In the genomic region with DNA sequence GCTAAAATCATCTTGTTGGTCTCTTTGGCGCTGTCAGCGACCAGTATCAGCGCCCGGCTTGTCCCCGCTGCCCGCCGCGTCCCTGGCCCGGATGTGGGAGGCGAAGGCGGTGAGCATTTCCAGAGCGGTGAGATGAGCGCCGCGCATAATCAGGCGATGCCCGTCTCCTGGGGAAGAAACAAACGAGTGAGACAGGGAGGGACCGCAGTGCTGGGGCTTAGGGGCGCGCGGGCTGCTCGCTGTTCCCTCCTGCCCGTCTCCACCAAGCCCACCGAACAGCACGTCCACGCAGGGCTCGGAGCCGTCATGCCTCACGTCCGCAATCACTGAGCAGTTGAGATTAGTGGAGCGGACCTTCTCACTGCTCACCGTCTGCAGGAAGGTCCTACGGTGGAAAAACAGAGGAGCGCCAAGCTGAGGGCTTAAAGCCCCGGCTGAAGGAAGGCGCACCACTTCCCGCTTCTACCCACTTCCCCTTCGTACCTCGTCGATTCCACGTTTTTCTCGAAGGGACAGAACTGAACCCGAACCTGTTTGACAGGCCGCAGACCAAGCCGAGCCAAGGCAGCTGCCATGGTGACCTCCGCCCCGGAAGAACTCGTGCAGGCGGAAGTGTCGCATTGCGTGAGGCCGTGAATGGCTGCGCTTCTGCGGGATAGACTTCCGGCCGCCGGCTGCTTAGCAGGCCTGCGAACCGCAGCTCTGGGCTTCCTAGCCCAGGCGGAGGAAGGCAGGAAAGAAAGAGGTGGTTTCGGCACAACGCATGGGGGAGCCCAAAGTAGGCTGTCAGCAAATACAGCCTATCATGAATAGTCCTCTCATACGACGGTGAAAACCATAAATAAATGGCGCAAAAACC, we compare ENCODE assay signal across 8 cellular contexts. TPM values are rescaled to one million over a fixed set of nuclear protein-coding genes. Genes with fewer than 3 reads are reported as not detected.
DNase-seq lines count a peak whose midpoint lies in the region; ATAC-seq, FAIRE-seq and TF ChIP-seq lines count a peak whose summit lies in the region.

A gene (minus strand): TSS at position 595 of the 859 bp plus-strand sequence. CDS start 20 bp downstream, at position 575.

- no peak within 1 kb of the TSS for H3K23ac ChIP-seq in H1 (ENCODE audit: insufficient read length)
- peak within 1 kb of the TSS; percentile 97 for H3K23ac ChIP-seq in mesendoderm (ENCODE audit: low read length)

- H2BK15ac ChIP-seq in H1 (ENCODE audit: low read length) (peak within 1 kb of the TSS; percentile 73; the same call in 1 of the 2 replicates), mesendoderm (replicated peaks; ENCODE audit: low read depth) (no peak within 1 kb of the TSS)

- H3K79me1 ChIP-seq in H1 (ENCODE audit: low read depth, low read length) (no peaks in the 10 kb centered on the region), mesendoderm (ENCODE audit: low read length) (no peaks in the 10 kb centered on the region)

- peak within 1 kb of the TSS; percentile 98 for H3K4ac ChIP-seq in H1 (replicated peaks; ENCODE audit: insufficient read length, low read depth, low read length)
- no peak within 1 kb of the TSS for H3K4ac ChIP-seq in mesendoderm (ENCODE audit: low read depth, low read length)

- H3K79me2 ChIP-seq in H1 (ENCODE audit: control insufficient read depth in 1 of 2, insufficient read depth in 2 of 2, low read length in 2 of 2) (no peaks in the 10 kb centered on the region), mesendoderm (ENCODE audit: control insufficient read depth, insufficient read depth, low read length) (no peaks in the 10 kb centered on the region)

- peaks cover 22% of the 10 kb centered on the region for H3K4me1 ChIP-seq in CD8-positive, alpha-beta memory T cell (ENCODE audit: insufficient read depth, low read length)
- H3K4me1 ChIP-seq in NT2/D1 (ENCODE audit: insufficient read depth, insufficient read length) (no peaks in the 10 kb centered on the region), H1 (replicated peaks in 1 of 4; ENCODE audit: control insufficient read depth in 3 of 4, insufficient read depth in 4 of 4, low read length in 3 of 4) (peaks cover 0 to 3% (median 2%) of the 10 kb centered on the region in 4 experiments; a peak in 3 of 7 replicates), mesendoderm (ENCODE audit: control insufficient read depth, low read depth, low read length) (no peaks in the 10 kb centered on the region)

- peak within 1 kb of the TSS; percentile 93 for H2AFZ ChIP-seq in H1 (ENCODE audit: low read length)

- H3K9me3 Mint-ChIP-seq in CD8-positive, alpha-beta memory T cell = no peaks in the 10 kb centered on the region

- CTCF ChIA-PET in CD8-positive, alpha-beta memory T cell (lab: Charles Lee) = interaction anchor here (1.0 to 4.7 kb wide), 10 partner anchors 9 to 115 kb away, joined by 3 to 49 read pairs (median 4); a partner anchor contains a TSS
- CTCF ChIA-PET in H1 (lab: Charles Lee; ENCODE audit: partially characterized antibody) = interaction anchor here (0.6 to 5.7 kb wide), 14 partner anchors 8 to 116 kb away, joined by 3 to 86 read pairs (median 3); a partner anchor contains a TSS

- no peak within 1 kb of the TSS for H3K14ac ChIP-seq in H1 (ENCODE audit: insufficient read length)

- peak within 1 kb of the TSS; percentile 97 to 98 for H3K4me2 ChIP-seq in H1 (ENCODE audit: insufficient read depth in 1 of 2, low read depth in 2 of 2, low read length in 2 of 2)
- peak within 1 kb of the TSS; percentile 69 for H3K4me2 ChIP-seq in mesendoderm (ENCODE audit: low read length)

- peak within 1 kb of the TSS; percentile 21 for H2BK120ac ChIP-seq in H1 (replicated peaks; ENCODE audit: low read depth, low read length)
- H2BK120ac ChIP-seq in mesendoderm (ENCODE audit: low read depth, low read length) = no peak within 1 kb of the TSS

- 2% methylated on average over 59 of the region's 66 CpGs; no CpG with 5 or more reads in 1 of the 2 experiments for WGBS in H1 (ENCODE audit: extremely low coverage in 1 of 2, insufficient coverage in 1 of 2, insufficient read length in 1 of 2, insufficient replicate concordance in 2 of 2, low coverage in 1 of 2, low lambda C conversion rate in 2 of 2, missing lambda C conversion rate in 1 of 2), 2 experiments
- WGBS in mesendoderm (ENCODE audit: extremely low coverage, insufficient coverage, low lambda C conversion rate) = no CpG with 5 or more reads among the region's 66 CpGs

- no peak within 1 kb of the TSS for H2BK12ac ChIP-seq in H1 (ENCODE audit: low read depth, low read length)

- TF ChIP-seq POLR2A in H1 (IDR thresholded peaks at IDR 0.05; ENCODE audit: control extremely low read depth in 1 of 2, low read depth in 2 of 2, low read length in 2 of 2) = peak; percentile 80 to 95

- H3K27ac ChIP-seq in CD8-positive, alpha-beta memory T cell (ENCODE audit: low read depth, low read length) = peak within 1 kb of the TSS; percentile 83
- H3K27ac ChIP-seq in H1 (ENCODE audit: low read depth, low read length) (peak within 1 kb of the TSS; percentile 79), mesendoderm (ENCODE audit: low read depth, low read length) (peak within 1 kb of the TSS; percentile 78)

- H2AK5ac ChIP-seq in H1 (ENCODE audit: low read depth, low read length) (no peak within 1 kb of the TSS), mesendoderm (ENCODE audit: low read length) (no peak within 1 kb of the TSS)

- H4K8ac ChIP-seq in H1 (ENCODE audit: extremely low read depth, insufficient read depth, low read length) (peak within 1 kb of the TSS; percentile 94; the same call in 1 of the 2 replicates), mesendoderm (ENCODE audit: low read depth, low read length) (no peak within 1 kb of the TSS)

- peak within 1 kb of the TSS; percentile 86 for H4K5ac ChIP-seq in H1 (ENCODE audit: insufficient read length, low read depth, low read length)
- H4K5ac ChIP-seq in mesendoderm (ENCODE audit: low read length) = peak within 1 kb of the TSS; percentile 47

- DNase-seq in CD8-positive, alpha-beta memory T cell = peak; percentile 94 to 97 (median 95)
- peak; percentile 90 for DNase-seq in HS-27A (ENCODE audit: low read depth)
- DNase-seq in NT2/D1 (ENCODE audit: low read depth, low spot score) = peak; percentile 92
- DNase-seq in activated CD8-positive, alpha-beta memory T cell treated with anti-CD3 and anti-CD28 coated beads for 48 hours (ENCODE audit: low read depth in 2 of 3, low spot score in 2 of 3) = peak; percentile 86 to 98 (median 92)
- peak; percentile 84 to 94 for DNase-seq in H1 (ENCODE audit: low read depth in 1 of 2, low spot score in 2 of 2)
- peak; percentile 98 for DNase-seq in mesendoderm
- DNase-seq in stimulated activated CD8-positive, alpha-beta memory T cell treated with anti-CD3 and anti-CD28 coated beads, Interleukin-12 subunit alpha, Interleukin-12 subunit beta, amount 100 ng/mL, for 4 hours (ENCODE audit: low read depth) = peak; percentile 88

- peak within 1 kb of the TSS; percentile 95 for H3K4me3 ChIP-seq in CD8-positive, alpha-beta memory T cell (ENCODE audit: low read length)
- H3K4me3 ChIP-seq in NT2/D1 (ENCODE audit: insufficient read length, low read depth) (peak within 1 kb of the TSS; percentile 92), H1 (ENCODE audit: extremely low read depth in 1 of 4, insufficient read depth in 2 of 4, low read depth in 3 of 4, low read length in 4 of 4) (peak within 1 kb of the TSS; percentile 77 to 95 (median 87)), mesendoderm (ENCODE audit: low read length) (peak within 1 kb of the TSS; percentile 94)

- peaks cover 11% of the 10 kb centered on the region for H3K23me2 ChIP-seq in H1 (ENCODE audit: low read depth, low read length)

- peak within 1 kb of the TSS; percentile 99 for H3K9ac ChIP-seq in NT2/D1 (ENCODE audit: insufficient read length, low read depth)
- H3K9ac ChIP-seq in H1 (replicated peaks in 1 of 4; ENCODE audit: extremely low read depth in 1 of 4, low read depth in 3 of 4, low read length in 3 of 4) = peak within 1 kb of the TSS; percentile 55 to 77 (median 72)
- peak within 1 kb of the TSS; percentile 97 for H3K9ac ChIP-seq in mesendoderm (ENCODE audit: low read length)

- H3K36me3 ChIP-seq in CD8-positive, alpha-beta memory T cell (ENCODE audit: insufficient read depth, low read length) = peaks cover 5% of the 10 kb centered on the region
- H3K36me3 ChIP-seq in NT2/D1 (ENCODE audit: insufficient read depth, insufficient read length, low read length) (peaks cover 31% of the 10 kb centered on the region), H1 (ENCODE audit: control insufficient read depth in 2 of 4, insufficient read depth in 4 of 4, low read length in 3 of 4) (peaks cover 0 to 4% (median 2%) of the 10 kb centered on the region in 4 experiments; a peak in 6 of 8 replicates), mesendoderm (ENCODE audit: control insufficient read depth, insufficient read depth, low read length) (peaks cover 5% of the 10 kb centered on the region)

- FAIRE-seq in H1 (lab: Jason Lieb, UNC) = no peak

- no peak for TF ChIP-seq RAD21 in H1 (IDR thresholded peaks at IDR 0.05 in 1 of 2, conservative IDR thresholded peaks at IDR 0.05 in 1 of 2; ENCODE audit: low read depth in 2 of 2, low read length in 2 of 2)

- TF ChIP-seq CTCF in H1 (IDR thresholded peaks at IDR 0.05; ENCODE audit: control extremely low read depth in 1 of 3, insufficient read depth in 1 of 3, low read depth in 1 of 3, low read length in 3 of 3) = no peak

- no peaks in the 10 kb centered on the region for H3K27me3 ChIP-seq in CD8-positive, alpha-beta memory T cell (ENCODE audit: insufficient read depth, low read length, poor library complexity, severe bottlenecking)
- H3K27me3 ChIP-seq in NT2/D1 (ENCODE audit: insufficient read depth, insufficient read length) (no peaks in the 10 kb centered on the region), H1 (replicated peaks in 1 of 4; ENCODE audit: control insufficient read depth in 3 of 4, extremely low read depth in 1 of 4, insufficient read depth in 3 of 4, low read length in 3 of 4) (no peaks in the 10 kb centered on the region), mesendoderm (ENCODE audit: insufficient read depth, low read length, poor library complexity) (no peaks in the 10 kb centered on the region)

- peaks cover 0 to 33% (median 8%) of the 10 kb centered on the region in 3 donors for H3K36me3 Mint-ChIP-seq in CD8-positive, alpha-beta memory T cell

- H3K27ac Mint-ChIP-seq in CD8-positive, alpha-beta memory T cell = peak within 1 kb of the TSS; percentile 97 to 100 (median 99)

- no peak within 1 kb of the TSS for H2BK20ac ChIP-seq in H1 (ENCODE audit: low read length)

- peak within 1 kb of the TSS; percentile 93 to 98 (median 96) for H3K4me3 Mint-ChIP-seq in CD8-positive, alpha-beta memory T cell

- peaks cover 21 to 27% (median 25%) of the 10 kb centered on the region in 3 donors for H3K4me1 Mint-ChIP-seq in CD8-positive, alpha-beta memory T cell

- no peaks in the 10 kb centered on the region for H4K20me1 ChIP-seq in H1 (replicated peaks in 1 of 2; ENCODE audit: control insufficient read depth in 1 of 2, insufficient read depth in 2 of 2, low read length in 2 of 2)

- H3K27me3 Mint-ChIP-seq in CD8-positive, alpha-beta memory T cell = peaks cover 0 to 5% of the 10 kb centered on the region in 2 donors

- H3K18ac ChIP-seq in H1 (ENCODE audit: extremely low read depth, low read length) (peak within 1 kb of the TSS; percentile 25; the same call in 1 of the 2 replicates), mesendoderm (ENCODE audit: low read length) (peak within 1 kb of the TSS; percentile 52)

- ATAC-seq in GM19463 (IDR thresholded peaks at IDR 0.05; ENCODE audit: unreplicated experiment) = peak; percentile 82

- 0 out of 3 replicates have a peak, but pooled peaks of 1 of the 2 experiments have one; percentile 46 for TF ChIP-seq EP300 in H1 (IDR thresholded peaks at IDR 0.05; ENCODE audit: borderline replicate concordance in 1 of 2, low read depth in 2 of 2, low read length in 2 of 2)

- H2BK5ac ChIP-seq in H1 (ENCODE audit: low read depth, low read length) = peak within 1 kb of the TSS; percentile 85
- H2BK5ac ChIP-seq in mesendoderm (ENCODE audit: low read length) = peak within 1 kb of the TSS; percentile 74

- H3K9me3 ChIP-seq in CD8-positive, alpha-beta memory T cell (ENCODE audit: low read length) = no peaks in the 10 kb centered on the region
- H3K9me3 ChIP-seq in NT2/D1 (ENCODE audit: insufficient read depth, low read length) (no peaks in the 10 kb centered on the region), H1 (ENCODE audit: insufficient read depth in 2 of 2, low read depth in 1 of 2, low read length in 1 of 2) (no peaks in the 10 kb centered on the region)

- H3K56ac ChIP-seq in H1 (replicated peaks; ENCODE audit: insufficient read length, low read depth, low read length) = peak within 1 kb of the TSS; percentile 91
- peak within 1 kb of the TSS; percentile 100 for H3K56ac ChIP-seq in mesendoderm (ENCODE audit: low read length)

- H4K91ac ChIP-seq in H1 (replicated peaks; ENCODE audit: insufficient read length, low read length) = peak within 1 kb of the TSS; percentile 79

- POLR2A ChIA-PET in CD8-positive, alpha-beta memory T cell (lab: Charles Lee) = interaction anchor here (0.6 to 3.4 kb wide), 11 partner anchors 10 to 256 kb away, joined by 3 to 56 read pairs (median 3); a partner anchor contains a TSS
- POLR2A ChIA-PET in H1 (lab: Charles Lee; ENCODE audit: partially characterized antibody) = interaction anchor here (0.9 to 5.2 kb wide), 13 partner anchors 8 to 78 kb away, joined by 3 to 89 read pairs (median 4); a partner anchor contains a TSS

RNA-seq across cellular contexts. Expression of the gene that starts here (rescaled TPM):
- total RNA-seq in CD8-positive, alpha-beta memory T cell = 100 to 1,000 TPM; 115 to 118 TPM
- 108 TPM for polyA plus RNA-seq in CD8-positive, alpha-beta memory T cell
- total RNA-seq in H1 (2021; fragmentation: NEBNext Ultra II Directional; extraction: Animal tissue kit (Norgen Biotek cat#: 25700)) = 46.3 and 50.2 TPM in 2 replicates
- 36.6 and 59.8 TPM in 2 replicates for polyA plus RNA-seq in H1 (2011; rRNA removed)
- 39.7 TPM for polyA plus RNA-seq in H1 (2011; cell fraction: cytosol; rRNA removed)
- 32.0 TPM for polyA plus RNA-seq in H1 (2011; cell fraction: nucleus; rRNA removed)
- polyA plus RNA-seq in H1 (2012, experiment 1 of 2) = 40.1 to 47.4 TPM (median 45.2 TPM) in 4 replicates
- 29.3 TPM for polyA plus RNA-seq in H1 (2012, experiment 2 of 2)
- 65.8 TPM for polyA plus RNA-seq in H1 (2013, experiment 1 of 2)
- polyA plus RNA-seq in H1 (2013, experiment 2 of 2) = 68.6 TPM
- 6.8 and 7.4 TPM in 2 replicates for polyA minus RNA-seq in H1 (2011; rRNA and poly(A)+ RNA removed)
- 18.6 TPM for polyA minus RNA-seq in H1 (2011; cell fraction: cytosol; rRNA and poly(A)+ RNA removed)
- polyA minus RNA-seq in H1 (2011; cell fraction: nucleus; rRNA and poly(A)+ RNA removed) = 14.3 TPM
- polyA plus RNA-seq in mesendoderm (2013, experiment 1 of 2) = 70.2 TPM
- polyA plus RNA-seq in mesendoderm (2013, experiment 2 of 2) = 67.5 TPM

Comparison
In these comparisons a context has a peak if more than half of its experiments do, and no peak if none do; other contexts are left out.
1. Peak in every context shown above with its lines: DNase-seq, ATAC-seq, H3K4me3 ChIP-seq and H3K27ac ChIP-seq.